ENCODE assay signal across 8 cellular contexts in genomic region chr17:28335201-28335958, GRCh38. TPM values are rescaled to one million over a fixed set of nuclear protein-coding genes. Genes with fewer than 3 reads are reported as not detected.
DNase-seq lines count a peak whose midpoint lies in the region; ATAC-seq and TF ChIP-seq lines count a peak whose summit lies in the region.

A gene with protein sequence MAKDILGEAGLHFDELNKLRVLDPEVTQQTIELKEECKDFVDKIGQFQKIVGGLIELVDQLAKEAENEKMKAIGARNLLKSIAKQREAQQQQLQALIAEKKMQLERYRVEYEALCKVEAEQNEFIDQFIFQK (minus strand): TSS chr17:28335472. CDS start chr17:28331985, 3,487 bp downstream.
Gene TNFAIP1 (plus strand): TSS chr17:28335761. CDS start chr17:28339522, 3,761 bp downstream.

- H3K27ac Mint-ChIP-seq in dendritic cell treated with granulocyte-macrophage colony-stimulating factor and Interleukin-4, amounts not matched to agents 40 ng/mL and 50 ng/mL, for 4 days: peak within 1 kb of the TSS; percentile 76

- peaks cover 58% of the 10 kb centered on the region for H3K36me3 Mint-ChIP-seq in dendritic cell treated with granulocyte-macrophage colony-stimulating factor and Interleukin-4, amounts not matched to agents 40 ng/mL and 50 ng/mL, for 4 days (ENCODE audit: low read depth)

- peak within 1 kb of the TSS; percentile 98 for H3K4me3 Mint-ChIP-seq in dendritic cell treated with granulocyte-macrophage colony-stimulating factor and Interleukin-4, amounts not matched to agents 40 ng/mL and 50 ng/mL, for 4 days

- intact Hi-C loops in dendritic cell treated with granulocyte-macrophage colony-stimulating factor and Interleukin-4, amounts not matched to agents 40 ng/mL and 50 ng/mL, for 4 days (cut with micrococcal nuclease): loop anchor here (1.0 kb wide), 2 partner anchors 16 to 22 kb away; partner anchors contain the start of genes POLDIP2 and TMEM97

- peaks cover 54% of the 10 kb centered on the region for H3K4me1 Mint-ChIP-seq in dendritic cell treated with granulocyte-macrophage colony-stimulating factor and Interleukin-4, amounts not matched to agents 40 ng/mL and 50 ng/mL, for 4 days (ENCODE audit: low read depth)

- no peaks in the 10 kb centered on the region for H3K27me3 Mint-ChIP-seq in dendritic cell treated with granulocyte-macrophage colony-stimulating factor and Interleukin-4, amounts not matched to agents 40 ng/mL and 50 ng/mL, for 4 days

- peak within 1 kb of the TSS; percentile 69 for H3K27ac ChIP-seq in C4-2B

- no peak for TF ChIP-seq CTCF in C4-2B (conservative IDR thresholded peaks at IDR 0.05)

- DNase-seq in NCI-H774 (lab: John Stamatoyannopoulos, UW) (peak; percentile 100), left lobe of liver (ENCODE audit: low spot score) (peak; percentile 99)
- DNase-seq in activated CD4-positive, alpha-beta T cell treated with anti-CD3 and anti-CD28 coated beads, Interleukin-2, amount 50 U/mL, for 4 hours: peak; percentile 96 to 97
- DNase-seq in stimulated activated CD4-positive, alpha-beta T cell treated with anti-CD3 and anti-CD28 coated beads, Interleukin-2, amount 100 ng/mL, for 4 hours (ENCODE audit: low read depth): peak; percentile 99

- peak; percentile 93 for ATAC-seq in GM19395 (IDR thresholded peaks at IDR 0.05; ENCODE audit: unreplicated experiment)
- peak; percentile 93 for ATAC-seq in HG03565 (IDR thresholded peaks at IDR 0.05; ENCODE audit: unreplicated experiment)
- peak; percentile 93 for ATAC-seq in left lobe of liver

- H3K9me3 Mint-ChIP-seq in dendritic cell treated with granulocyte-macrophage colony-stimulating factor and Interleukin-4, amounts not matched to agents 40 ng/mL and 50 ng/mL, for 4 days: no peaks in the 10 kb centered on the region

RNA-seq across cellular contexts. Expression of the first gene that starts in this region (rescaled TPM):
- total RNA-seq in left lobe of liver: 24.2 TPM

RNA-seq across cellular contexts. Expression of gene TNFAIP1, which starts in this region (rescaled TPM):
- total RNA-seq in left lobe of liver: 28.8 TPM

Comparison
In these comparisons a context has a peak if more than half of its experiments do, and no peak if none do; other contexts are left out.
1. Peak in every context shown above with its lines: DNase-seq, ATAC-seq and H3K27ac ChIP-seq.